In the genomic region with DNA sequence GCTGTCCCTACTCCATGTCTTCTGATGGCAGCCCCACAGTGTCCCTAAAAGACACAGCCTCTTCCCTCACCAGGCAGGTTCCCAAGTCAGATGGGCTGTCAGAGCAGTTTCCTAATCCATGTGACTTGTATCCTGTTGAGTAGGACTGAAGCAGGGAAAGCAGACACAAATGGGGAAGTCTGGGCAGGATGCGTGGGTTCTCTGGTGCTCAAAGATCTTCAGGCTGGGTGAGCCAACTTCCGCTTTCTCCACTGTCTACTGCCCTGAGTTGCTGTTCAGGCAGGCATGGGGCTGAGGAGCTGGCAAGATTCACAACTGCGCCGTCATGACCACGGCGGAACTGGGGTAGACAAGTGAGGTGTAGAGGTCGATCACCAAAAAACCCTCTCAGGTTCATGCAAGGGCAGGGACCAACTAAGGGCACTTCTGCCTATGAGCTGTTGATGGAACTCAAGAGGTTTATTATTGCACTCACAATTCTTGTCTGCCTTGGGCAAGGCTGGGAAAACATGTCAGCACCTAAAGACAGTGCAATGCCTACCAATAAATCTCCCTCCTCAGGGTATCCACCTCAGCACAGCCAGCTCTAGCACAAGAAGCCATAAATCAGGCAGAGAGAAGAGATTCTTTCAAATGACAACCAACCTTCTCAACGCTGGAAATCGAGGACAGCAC, we compare ENCODE assay signal across 8 cellular contexts.
DNase-seq lines count a peak whose midpoint lies in the region; ATAC-seq and TF ChIP-seq lines count a peak whose summit lies in the region.

No MANE protein-coding gene starts in this region.

- peak overlapping the region; percentile 34 for H2AFZ ChIP-seq in IMR-90 (replicated peaks; ENCODE audit: low read length, poor library complexity)

- H2BK120ac ChIP-seq in IMR-90 (ENCODE audit: low read depth, low read length), result peak overlapping the region; percentile 97

- H3K27ac Mint-ChIP-seq in activated CD8-positive, alpha-beta T cell treated with anti-CD3 and anti-CD28 coated beads for 36 hours, result peak overlapping the region; percentile 94

- H3K18ac ChIP-seq in IMR-90 (ENCODE audit: low read depth, low read length), result peak overlapping the region; percentile 39

- TF ChIP-seq CTCF in IMR-90 (conservative IDR thresholded peaks at IDR 0.05; ENCODE audit: low read depth, low read length), result no peak
- no peak for TF ChIP-seq CTCF in activated CD8-positive, alpha-beta T cell treated with anti-CD3 and anti-CD28 coated beads for 36 hours (IDR thresholded peaks at IDR 0.05)

- peak overlapping the region; percentile 98 for H3K4ac ChIP-seq in IMR-90 (ENCODE audit: low read depth, low read length)

- peak overlapping the region; percentile 47 for H4K5ac ChIP-seq in IMR-90 (ENCODE audit: low read depth, low read length)

- H3K79me1 ChIP-seq in IMR-90 (ENCODE audit: low read depth in 1 of 2, low read length in 2 of 2), result peaks cover 25 to 78% of the 10 kb centered on the region in 2 experiments

- H3K9me3 Mint-ChIP-seq in activated CD8-positive, alpha-beta T cell treated with anti-CD3 and anti-CD28 coated beads for 36 hours, result no peaks in the 10 kb centered on the region

- H3K4me3 ChIP-seq in IMR-90 (ENCODE audit: insufficient read depth, low read depth, low read length), result no peak overlapping the region

- H3K27me3 Mint-ChIP-seq in activated CD8-positive, alpha-beta T cell treated with anti-CD3 and anti-CD28 coated beads for 36 hours, result no peaks in the 10 kb centered on the region

- H2AK9ac ChIP-seq in IMR-90 (replicated peaks; ENCODE audit: low read depth, low read length, poor library complexity), result peak overlapping the region; percentile 47

- peak overlapping the region; percentile 37 for H3K4me3 Mint-ChIP-seq in activated CD8-positive, alpha-beta T cell treated with anti-CD3 and anti-CD28 coated beads for 36 hours

- no peak for DNase-seq in activated CD4-positive, CD25-positive, alpha-beta regulatory T cell treated with anti-CD3 and anti-CD28 coated beads, Interleukin-2, amount 50 U/mL, for 72 hours
- DNase-seq in IMR-90 (no peak), erythroblast (lab: John Stamatoyannopoulos, UW) (peak; percentile 10 to 27), posterior vena cava (ENCODE audit: low spot score) (peak; percentile 92), occipital lobe (lab: John Stamatoyannopoulos, UW) (no peak), NCI-H82 treated with DMSO at 0.1 percent for 48 hours (lab: John Stamatoyannopoulos, UW; ENCODE audit: unreplicated experiment) (no peak)
- DNase-seq in activated CD8-positive, alpha-beta T cell treated with anti-CD3 and anti-CD28 coated beads for 36 hours, result peak; percentile 82

- CTCF ChIA-PET in IMR-90 (lab: Yijun Ruan, JAX), result no interaction called here
- CTCF ChIA-PET in activated CD8-positive, alpha-beta T cell treated with anti-CD3 and anti-CD28 coated beads for 36 hours (lab: Charles Lee), result interaction anchor here (0.6 to 1.6 kb wide), 3 partner anchors 21 to 110 kb away, joined by 3 to 4 read pairs (median 3); a partner anchor contains a TSS

- no peaks in the 10 kb centered on the region for H3K36me3 ChIP-seq in IMR-90 (ENCODE audit: control insufficient read depth, insufficient read depth, low read length)

- intact Hi-C loops in IMR-90 (cut with micrococcal nuclease), result loop anchor here (5.0 kb wide), 3 partner anchors 49 to 76 kb away; no protein-coding TSS in a partner anchor
- intact Hi-C loops in activated CD8-positive, alpha-beta T cell treated with anti-CD3 and anti-CD28 coated beads for 36 hours (cut with micrococcal nuclease), result loop anchor here (5.0 kb wide), 1 partner anchor 76 kb away; no protein-coding TSS in a partner anchor
- intact Hi-C loops in posterior vena cava (cut with DNase I), result no loop called here

- in situ Hi-C loops in IMR-90 (cut with MboI; ENCODE audit: low sequenced_read_pairs), result no loop called here

- H4K8ac ChIP-seq in IMR-90 (ENCODE audit: low read depth in 2 of 2, low read length in 2 of 2), result peak overlapping the region; percentile 2 to 79; a peak in 3 of 4 replicates

- no peak overlapping the region for H3K9ac ChIP-seq in IMR-90 (ENCODE audit: low read depth, low read length)

- TF ChIP-seq POLR2A in IMR-90 (IDR thresholded peaks at IDR 0.05; ENCODE audit: low read depth, low read length) (no peak), erythroblast (IDR thresholded peaks at IDR 0.05; ENCODE audit: low read length) (no peak)

- H3K27ac ChIP-seq in IMR-90 (ENCODE audit: insufficient read depth, low read length), result peak overlapping the region; percentile 97; the same call in 1 of the 2 replicates

- no peaks in the 10 kb centered on the region for H3K27me3 ChIP-seq in IMR-90 (ENCODE audit: control insufficient read depth, insufficient read depth, low read length)

- H3K14ac ChIP-seq in IMR-90 (replicated peaks; ENCODE audit: low read depth, low read length), result peak overlapping the region; percentile 91

- BruUV-seq in IMR-90 (replicated peaks; lab: Mats Ljungman, UMichigan), result no TSS peak

- 92% methylated on average over 7 of the region's 9 CpGs; no CpG with 5 or more reads in 1 of the 2 experiments for WGBS in IMR-90 (ENCODE audit: extremely low coverage in 2 of 2, insufficient read length in 1 of 2), 2 experiments

- peaks cover 39% of the 10 kb centered on the region for H3K9me1 ChIP-seq in IMR-90 (ENCODE audit: insufficient read depth, low read length)

- peak; percentile 77 to 80 for ATAC-seq in activated CD4-positive, CD25-positive, alpha-beta regulatory T cell treated with anti-CD3 and anti-CD28 coated beads, Interleukin-2, amount 50 U/mL, for 24 hours
- ATAC-seq in IMR-90 (ENCODE audit: low read depth), result no peak
- peak; percentile 79 for ATAC-seq in activated CD8-positive, alpha-beta T cell treated with anti-CD3 and anti-CD28 coated beads for 36 hours

- TF ChIP-seq RAD21 in IMR-90 (IDR thresholded peaks at IDR 0.05; ENCODE audit: low read length), result no peak

- H4K91ac ChIP-seq in IMR-90 (ENCODE audit: insufficient read depth, low read depth, low read length), result peak overlapping the region; percentile 97

- H3K23ac ChIP-seq in IMR-90 (ENCODE audit: low read depth, low read length), result peak overlapping the region; percentile 81

- no peak overlapping the region for H3K4me2 ChIP-seq in IMR-90 (ENCODE audit: low read depth, low read length)

- peak overlapping the region; percentile 100 for H2AK5ac ChIP-seq in IMR-90 (ENCODE audit: low read depth, low read length)

- H2BK20ac ChIP-seq in IMR-90 (ENCODE audit: low read depth, low read length), result peak overlapping the region; percentile 95

- peak overlapping the region; percentile 94; the same call in 2 of the 3 replicates for H2BK15ac ChIP-seq in IMR-90 (ENCODE audit: low read depth, low read length)

- H3K4me1 ChIP-seq in IMR-90 (ENCODE audit: control insufficient read depth, insufficient read depth, low read length), result peaks cover 32% of the 10 kb centered on the region

- H3K4me1 Mint-ChIP-seq in activated CD8-positive, alpha-beta T cell treated with anti-CD3 and anti-CD28 coated beads for 36 hours (ENCODE audit: low read depth), result peaks cover 84% of the 10 kb centered on the region

- peaks cover 7% of the 10 kb centered on the region for H3K36me3 Mint-ChIP-seq in activated CD8-positive, alpha-beta T cell treated with anti-CD3 and anti-CD28 coated beads for 36 hours (ENCODE audit: low read depth)

- dilution Hi-C loops in IMR-90 (cut with HindIII; ENCODE audit: low sequenced_read_pairs, unreplicated experiment), result no loop called here

- H3K9me3 ChIP-seq in IMR-90 (ENCODE audit: control insufficient read depth, insufficient read depth, low read length), result no peaks in the 10 kb centered on the region

- no peak overlapping the region for H3K56ac ChIP-seq in IMR-90 (ENCODE audit: extremely low read depth, insufficient read depth, low read length)

- POLR2A ChIA-PET in IMR-90 (lab: Charles Lee; ENCODE audit: unreplicated experiment), result no interaction called here
- POLR2A ChIA-PET in activated CD8-positive, alpha-beta T cell treated with anti-CD3 and anti-CD28 coated beads for 36 hours (lab: Charles Lee), result interaction anchor here (0.9 to 1.5 kb wide), 5 partner anchors 12 to 79 kb away, joined by 3 to 11 read pairs (median 4); no protein-coding TSS in a partner anchor

- peaks cover 29% of the 10 kb centered on the region for H4K20me1 ChIP-seq in IMR-90 (ENCODE audit: insufficient read depth, low read length)

- peak overlapping the region; percentile 94 for H2BK5ac ChIP-seq in IMR-90 (ENCODE audit: low read depth, low read length, poor library complexity, severe bottlenecking)

TF ChIP-seq in IMR-90, 13 proteins besides CTCF, POLR2A, EP300 and RAD21 (continues in another document):
- TF ChIP-seq FOS (IDR thresholded peaks at IDR 0.05; ENCODE audit: low read depth, low read length) (no peak), SMC3 (IDR thresholded peaks at IDR 0.05; ENCODE audit: low read depth, low read length) (no peak), MAZ (IDR thresholded peaks at IDR 0.05; ENCODE audit: borderline replicate concordance, low read depth, low read length) (no peak), RCOR1 (IDR thresholded peaks at IDR 0.05; ENCODE audit: insufficient replicate concordance, low read length) (no peak), CHD1 (IDR thresholded peaks at IDR 0.05; ENCODE audit: low read depth, low read length) (no peak), MAFK (IDR thresholded peaks at IDR 0.05; ENCODE audit: low read depth, low read length) (no peak), MXI1 (IDR thresholded peaks at IDR 0.05; ENCODE audit: borderline replicate concordance, low read depth, low read length) (no peak), RFX5 (IDR thresholded peaks at IDR 0.05; ENCODE audit: low read depth, low read length) (no peak), CEBPB (IDR thresholded peaks at IDR 0.05; ENCODE audit: low read depth, low read length) (no peak), BHLHE40 (IDR thresholded peaks at IDR 0.05; ENCODE audit: low read depth, low read length) (no peak)
- TF ChIP-seq, protein P1, sequence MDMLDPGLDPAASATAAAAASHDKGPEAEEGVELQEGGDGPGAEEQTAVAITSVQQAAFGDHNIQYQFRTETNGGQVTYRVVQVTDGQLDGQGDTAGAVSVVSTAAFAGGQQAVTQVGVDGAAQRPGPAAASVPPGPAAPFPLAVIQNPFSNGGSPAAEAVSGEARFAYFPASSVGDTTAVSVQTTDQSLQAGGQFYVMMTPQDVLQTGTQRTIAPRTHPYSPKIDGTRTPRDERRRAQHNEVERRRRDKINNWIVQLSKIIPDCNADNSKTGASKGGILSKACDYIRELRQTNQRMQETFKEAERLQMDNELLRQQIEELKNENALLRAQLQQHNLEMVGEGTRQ (IDR thresholded peaks at IDR 0.05; ENCODE audit: low read depth, low read length), result no peak
- TF ChIP-seq, protein P2, sequence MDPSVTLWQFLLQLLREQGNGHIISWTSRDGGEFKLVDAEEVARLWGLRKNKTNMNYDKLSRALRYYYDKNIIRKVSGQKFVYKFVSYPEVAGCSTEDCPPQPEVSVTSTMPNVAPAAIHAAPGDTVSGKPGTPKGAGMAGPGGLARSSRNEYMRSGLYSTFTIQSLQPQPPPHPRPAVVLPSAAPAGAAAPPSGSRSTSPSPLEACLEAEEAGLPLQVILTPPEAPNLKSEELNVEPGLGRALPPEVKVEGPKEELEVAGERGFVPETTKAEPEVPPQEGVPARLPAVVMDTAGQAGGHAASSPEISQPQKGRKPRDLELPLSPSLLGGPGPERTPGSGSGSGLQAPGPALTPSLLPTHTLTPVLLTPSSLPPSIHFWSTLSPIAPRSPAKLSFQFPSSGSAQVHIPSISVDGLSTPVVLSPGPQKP (IDR thresholded peaks at IDR 0.05; ENCODE audit: borderline replicate concordance, low read depth, low read length), result no peak

Comparison
In these comparisons a context has a peak if more than half of its experiments do, and no peak if none do; other contexts are left out.
1. DNase-seq: peak in activated CD8-positive, alpha-beta T cell treated with anti-CD3 and anti-CD28 coated beads for 36 hours (single experiment), erythroblast (2 of 2) and posterior vena cava (single experiment); none in activated CD4-positive, CD25-positive, alpha-beta regulatory T cell treated with anti-CD3 and anti-CD28 coated beads, Interleukin-2, amount 50 U/mL, for 72 hours (single experiment), IMR-90 (single experiment), occipital lobe (single experiment) and NCI-H82 treated with DMSO at 0.1 percent for 48 hours (single experiment).
2. intact Hi-C loops: an anchor here in IMR-90 (5.0 kb wide) and activated CD8-positive, alpha-beta T cell treated with anti-CD3 and anti-CD28 coated beads for 36 hours (5.0 kb wide); none called in posterior vena cava.